8 cellular contexts compared by ENCODE assay signal in the genomic region with DNA sequence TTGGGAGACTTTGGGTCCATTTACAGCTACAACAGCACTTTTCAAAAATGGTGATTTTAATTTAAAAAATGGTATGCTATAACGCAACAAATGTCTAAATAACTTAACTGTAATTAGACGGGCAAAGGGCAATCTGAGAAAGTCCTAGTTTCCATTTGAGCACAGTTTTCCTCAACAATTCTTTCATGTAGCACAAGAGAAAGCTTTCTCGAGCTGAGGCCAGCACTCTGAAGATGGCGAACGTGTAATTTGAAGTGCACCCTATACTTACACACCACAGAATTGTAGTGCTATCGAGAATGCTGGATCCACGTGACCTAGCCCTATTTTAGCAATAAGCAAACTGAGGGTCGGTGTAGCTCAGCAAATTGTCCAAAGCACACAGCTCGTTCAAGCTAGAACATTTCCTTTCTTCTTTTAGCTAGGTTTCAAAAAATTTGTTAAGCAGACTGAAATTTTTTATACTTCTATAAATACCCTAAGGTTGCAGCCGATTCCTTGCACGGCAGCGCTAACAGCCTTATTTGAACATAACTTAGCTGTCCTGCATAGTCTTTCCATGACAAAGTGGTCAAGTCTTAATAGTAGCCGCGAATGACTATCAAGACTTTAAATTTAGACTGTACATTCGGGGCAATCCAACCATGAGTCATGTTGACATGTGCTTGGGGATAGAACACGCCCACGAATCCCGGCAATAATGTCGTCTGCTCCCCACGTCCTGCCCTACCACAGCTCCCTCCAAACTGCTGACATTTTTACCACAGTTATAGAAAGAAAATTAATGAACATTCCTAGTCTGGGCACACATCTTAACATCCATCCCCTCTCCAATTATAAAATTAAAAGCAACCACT. TPM values are rescaled to one million over a fixed set of nuclear protein-coding genes. Genes with fewer than 3 reads are reported as not detected.
DNase-seq lines count a peak whose midpoint lies in the region; ATAC-seq, FAIRE-seq and TF ChIP-seq lines count a peak whose summit lies in the region.

No MANE protein-coding gene starts in this region.

- H2AFZ ChIP-seq in mesenchymal stem cell (ENCODE audit: low read depth, low read length), result no peak overlapping the region

- H2BK120ac ChIP-seq in mesenchymal stem cell (ENCODE audit: low read depth, low read length), result no peak overlapping the region

- H3K27me3 Mint-ChIP-seq in CD14-positive monocyte (ENCODE audit: low read depth in 3 of 3) (peaks cover 0 to 1% (median 0%) of the 10 kb centered on the region in 3 donors), chondrocyte (ENCODE audit: low read depth) (no peaks in the 10 kb centered on the region)

- peaks cover 17% of the 10 kb centered on the region for H3K4me1 ChIP-seq in mesenchymal stem cell (ENCODE audit: control insufficient read depth, insufficient read depth, low read depth, low read length)

- peaks cover 19 to 53% of the 10 kb centered on the region in 2 experiments for H3K36me3 ChIP-seq in mesenchymal stem cell (ENCODE audit: control insufficient read depth in 1 of 2, insufficient read depth in 2 of 2, low read depth in 1 of 2, low read length in 2 of 2)

- WGBS in mesenchymal stem cell, result 43% methylated on average over 20 of the region's 20 CpGs

- H3K9me3 ChIP-seq in mesenchymal stem cell (ENCODE audit: control insufficient read depth, low read length), result no peaks in the 10 kb centered on the region

- H3K23ac ChIP-seq in mesenchymal stem cell (ENCODE audit: low read length in 2 of 2), result no peak overlapping the region

- H4K8ac ChIP-seq in mesenchymal stem cell (ENCODE audit: low read length), result no peak overlapping the region

- H3K4me3 Mint-ChIP-seq in CD14-positive monocyte (no peak overlapping the region), chondrocyte (ENCODE audit: unreplicated experiment) (peak overlapping the region; percentile 51)

- H3K27ac Mint-ChIP-seq in CD14-positive monocyte (peak overlapping the region; percentile 87 to 99 (median 92)), chondrocyte (ENCODE audit: unreplicated experiment) (peak overlapping the region; percentile 99)

- H2BK5ac ChIP-seq in mesenchymal stem cell (ENCODE audit: low read depth, low read length, poor library complexity, severe bottlenecking), result no peak overlapping the region

- H3K4me1 Mint-ChIP-seq in CD14-positive monocyte (peaks cover 56% of the 10 kb centered on the region), chondrocyte (ENCODE audit: low read depth) (peaks cover 64% of the 10 kb centered on the region)

- H2BK12ac ChIP-seq in mesenchymal stem cell (ENCODE audit: low read length in 2 of 2), result no peak overlapping the region

- TF ChIP-seq CTCF in CD14-positive monocyte (IDR thresholded peaks at IDR 0.05) (no peak), chondrocyte (IDR thresholded peaks at IDR 0.05) (no peak), D721Med (IDR thresholded peaks at IDR 0.05; ENCODE audit: insufficient read depth, missing control alignments) (no peak)

- no peak overlapping the region for H3K4me3 ChIP-seq in mesenchymal stem cell (ENCODE audit: insufficient read depth in 1 of 2, low read depth in 1 of 2, low read length in 2 of 2)

- H4K91ac ChIP-seq in mesenchymal stem cell (ENCODE audit: low read length), result peak overlapping the region; percentile 54

- intact Hi-C loops in CD14-positive monocyte (cut with micrococcal nuclease), result loop anchor here in 1 of 2 donors (2.0 to 5.0 kb wide), 3 partner anchors 14 to 308 kb away; no protein-coding TSS in a partner anchor

- DNase-seq in CD14-positive monocyte (ENCODE audit: low spot score) (no peak), NCI-H2227 treated with DMSO at 0.1 percent for 48 hours (lab: John Stamatoyannopoulos, UW) (peak; percentile 77), chondrocyte (ENCODE audit: low spot score) (no peak), mesenchymal stem cell (peak; percentile 96), D721Med (ENCODE audit: insufficient read length, low spot score) (no peak), epidermal melanocyte (ENCODE audit: insufficient read length, low spot score) (no peak), SKM-1 treated with dmso at 0.1 percent for 144 hours (lab: John Stamatoyannopoulos, UW; ENCODE audit: unreplicated experiment) (no peak)

- no peak overlapping the region for H3K14ac ChIP-seq in mesenchymal stem cell (ENCODE audit: low read length in 2 of 2)

- peaks cover 55 to 63% of the 10 kb centered on the region in 2 donors for H3K36me3 Mint-ChIP-seq in CD14-positive monocyte
- peaks cover 41% of the 10 kb centered on the region for H3K36me3 Mint-ChIP-seq in chondrocyte (ENCODE audit: low read depth)

- no peak overlapping the region for H3K4ac ChIP-seq in mesenchymal stem cell (ENCODE audit: low read depth in 1 of 2, low read length in 2 of 2)

- H3K79me1 ChIP-seq in mesenchymal stem cell (replicated peaks; ENCODE audit: low read length, poor library complexity, severe bottlenecking), result no peaks in the 10 kb centered on the region

- H2AK5ac ChIP-seq in mesenchymal stem cell (ENCODE audit: low read length, severe bottlenecking), result peak overlapping the region; percentile 8

- no peak overlapping the region for H3K4me2 ChIP-seq in mesenchymal stem cell (ENCODE audit: low read length, poor library complexity, severe bottlenecking)

- peak overlapping the region; percentile 100 for H3K9ac ChIP-seq in mesenchymal stem cell (ENCODE audit: low read length)

- peaks cover 0 to 1% (median 0%) of the 10 kb centered on the region in 7 donors for H3K9me3 Mint-ChIP-seq in CD14-positive monocyte
- no peaks in the 10 kb centered on the region for H3K9me3 Mint-ChIP-seq in chondrocyte (ENCODE audit: low read depth)

- no peaks in the 10 kb centered on the region for H3K27me3 ChIP-seq in mesenchymal stem cell (ENCODE audit: control insufficient read depth in 1 of 2, insufficient read depth in 1 of 2, low read length in 2 of 2)

- H3K27ac ChIP-seq in mesenchymal stem cell (ENCODE audit: low read length, poor library complexity, severe bottlenecking), result peak overlapping the region; percentile 93

- no peak overlapping the region for H2BK15ac ChIP-seq in mesenchymal stem cell (ENCODE audit: low read depth, poor library complexity, severe bottlenecking)

- peak overlapping the region in 1 of 2 experiments; percentile 29 for H3K18ac ChIP-seq in mesenchymal stem cell (ENCODE audit: low read depth in 1 of 2, low read length in 2 of 2)

- ATAC-seq in HG03469 (IDR thresholded peaks at IDR 0.05; ENCODE audit: unreplicated experiment), result no peak

- FAIRE-seq in D721Med (lab: Jason Lieb, UNC), result no peak

RNA-seq across cellular contexts. Expression of a gene that starts 10.0 kb away (rescaled TPM):
- polyA plus RNA-seq in CD14-positive monocyte, result 100 to 1,000 TPM; 499 to 510 TPM
- total RNA-seq in chondrocyte, result 201 to 355 TPM (median 330 TPM) in 3 replicates
- 195 TPM for polyA plus RNA-seq in mesenchymal stem cell (2013, experiment 1 of 2)
- 183 TPM for polyA plus RNA-seq in mesenchymal stem cell (2013, experiment 2 of 2)

Comparison
In these comparisons a context has a peak if more than half of its experiments do, and no peak if none do; other contexts are left out.
1. DNase-seq: peak in NCI-H2227 treated with DMSO at 0.1 percent for 48 hours (single experiment) and mesenchymal stem cell (single experiment); none in CD14-positive monocyte (single experiment), chondrocyte (single experiment), D721Med (single experiment), epidermal melanocyte (single experiment) and SKM-1 treated with dmso at 0.1 percent for 144 hours (single experiment).